Comparison of ENCODE assay signal across 8 cellular contexts in genomic region chr2:151363709-151364108, GRCh38. TPM values are rescaled to one million over a fixed set of nuclear protein-coding genes. Genes with fewer than 3 reads are reported as not detected.
DNase-seq lines count a peak whose midpoint lies in the region; ATAC-seq, FAIRE-seq and TF ChIP-seq lines count a peak whose summit lies in the region.

No MANE protein-coding gene starts in this region.

- H3K27me3 ChIP-seq in pancreas = no peaks in the 10 kb centered on the region
- H3K27me3 ChIP-seq in effector memory CD4-positive, alpha-beta T cell (replicated peaks; ENCODE audit: control insufficient read depth, insufficient read depth, low read length, poor library complexity, severe bottlenecking) = no peaks in the 10 kb centered on the region

- no peaks in the 10 kb centered on the region for H3K9me3 ChIP-seq in pancreas
- no peaks in the 10 kb centered on the region for H3K9me3 ChIP-seq in effector memory CD4-positive, alpha-beta T cell (ENCODE audit: control insufficient read depth, low read length)

- ATAC-seq in GM18858 (IDR thresholded peaks at IDR 0.05; ENCODE audit: unreplicated experiment) (peak; percentile 82), HG03135 (IDR thresholded peaks at IDR 0.05; ENCODE audit: unreplicated experiment) (peak; percentile 81), pancreas (peak in 3 of 4 donors; percentile 42 to 54 (median 52))

- intact Hi-C loops in pancreas (cut with DNase I) = no loop called here

- H3K4me3 ChIP-seq in cardiac fibroblast (replicated peaks in 1 of 2; ENCODE audit: low read depth in 2 of 2, low read length in 2 of 2) (no peak overlapping the region), pancreas (no peak overlapping the region)
- H3K4me3 ChIP-seq in effector memory CD4-positive, alpha-beta T cell (ENCODE audit: insufficient read depth, low read depth, low read length, poor library complexity, severe bottlenecking) = no peak overlapping the region

- H3K36me3 ChIP-seq in pancreas = no peaks in the 10 kb centered on the region
- H3K36me3 ChIP-seq in effector memory CD4-positive, alpha-beta T cell (ENCODE audit: control insufficient read depth, insufficient read depth, low read length) = no peaks in the 10 kb centered on the region

- H3K27ac ChIP-seq in pancreas = no peak overlapping the region
- no peak overlapping the region for H3K27ac ChIP-seq in effector memory CD4-positive, alpha-beta T cell (ENCODE audit: insufficient read depth, low read length, poor library complexity, severe bottlenecking)

- DNase-seq in cardiac fibroblast (ENCODE audit: low read depth in 2 of 2) (peak; percentile 85 to 86), pancreas (no peak), activated T-cell treated with anti-CD3 and anti-CD28 coated beads for 4 hours (no peak), NCI-H446 (lab: John Stamatoyannopoulos, UW) (no peak)
- DNase-seq in effector memory CD4-positive, alpha-beta T cell = no peak
- DNase-seq in activated CD8-positive, alpha-beta memory T cell treated with anti-CD3 and anti-CD28 coated beads, Interleukin-2, amount 50 U/mL, for 48 hours = no peak

- no peak for TF ChIP-seq CTCF in cardiac fibroblast (IDR thresholded peaks at IDR 0.05; ENCODE audit: low read depth, low read length)
- TF ChIP-seq CTCF in pancreas (IDR thresholded peaks at IDR 0.05) = no peak

- WGBS in pancreas, 2 donors = 69 to 76% methylated on average over 8 of the region's 8 CpGs

- no peaks in the 10 kb centered on the region for H3K4me1 ChIP-seq in pancreas
- no peaks in the 10 kb centered on the region for H3K4me1 ChIP-seq in effector memory CD4-positive, alpha-beta T cell (ENCODE audit: control insufficient read depth, insufficient read depth, low read length, poor library complexity, severe bottlenecking)

- FAIRE-seq in pancreas (lab: Jason Lieb, UNC) = no peak

RNA-seq across cellular contexts. Expression of gene TNFAIP6, which starts 6.3 kb away (rescaled TPM):
- total RNA-seq in pancreas = under 1 TPM in 3 of 6 donors, not detected in 3; 0.08 to 0.55 (median 0.44) TPM
- polyA plus RNA-seq in pancreas = under 1 TPM in 1 of 2 donors, not detected in 1; 0.16 TPM

RNA-seq across cellular contexts. Expression of gene RIF1, which starts 46.0 kb away (rescaled TPM):
- 10 to 100 TPM; 15.5 to 21.6 (median 17.9) TPM for total RNA-seq in pancreas
- polyA plus RNA-seq in pancreas = 1 to 10 TPM; 2.6 to 4.5 TPM

Comparison
In these comparisons a context has a peak if more than half of its experiments do, and no peak if none do; other contexts are left out.
1. DNase-seq: peak in cardiac fibroblast (2 of 2); none in pancreas (0 of 6), effector memory CD4-positive, alpha-beta T cell (0 of 3), activated CD8-positive, alpha-beta memory T cell treated with anti-CD3 and anti-CD28 coated beads, Interleukin-2, amount 50 U/mL, for 48 hours (single experiment), activated T-cell treated with anti-CD3 and anti-CD28 coated beads for 4 hours (single experiment) and NCI-H446 (0 of 2).
2. Peak in every context shown above with its lines, with median percentiles within 50 percentile points of each other: ATAC-seq.